Comparison of ENCODE assay signal across 15 cellular contexts in genomic region chr3:114011059-114011797, GRCh38. TPM values are rescaled to one million over a fixed set of nuclear protein-coding genes. Genes with fewer than 3 reads are reported as not detected.
DNase-seq lines count a peak whose midpoint lies in the region; ATAC-seq, FAIRE-seq and TF ChIP-seq lines count a peak whose summit lies in the region.
"Had no signal": no experiment of that assay in that cellular context is flagged by ENCODE, and none has a peak within 500 bp of the region (broad histone marks: within the 10 kb centered on the region; RNA-seq: fewer than 3 reads in every experiment).

No MANE protein-coding gene starts in this region.

- H3K4me3 ChIP-seq in GM12878: no peak overlapping the region
- no peak overlapping the region for H3K4me3 ChIP-seq in MG63

- TF ChIP-seq POLR2A in GM12878 (IDR thresholded peaks at IDR 0.05; ENCODE audit: low read depth, low read length): no peak

- TF ChIP-seq RAD21 in GM12878 (IDR thresholded peaks at IDR 0.05; ENCODE audit: insufficient read depth, low read depth, low read length): no peak

- in situ Hi-C loops in GM12878 (cut with MboI): no loop called here

- TF ChIP-seq CTCF in GM12878 (IDR thresholded peaks at IDR 0.05 in 2 of 3, conservative IDR thresholded peaks at IDR 0.05 in 1 of 3; ENCODE audit: control insufficient read depth in 2 of 3, extremely low read depth in 1 of 3, insufficient read depth in 1 of 3, low read depth in 3 of 3, low read length in 3 of 3): no peak

- H3K36me3 ChIP-seq in GM12878 (ENCODE audit: control insufficient read depth in 2 of 2, insufficient read depth in 2 of 2, low read length in 1 of 2): no peaks in the 10 kb centered on the region
- no peaks in the 10 kb centered on the region for H3K36me3 ChIP-seq in MG63

- DNase-seq in GM12878 (ENCODE audit: low read depth, low spot score) (no peak), inferior parietal cortex (ENCODE audit: extremely low spot score) (no peak), mucosa of gallbladder (ENCODE audit: low spot score) (no peak), MG63 (no peak)
- DNase-seq: activated CD4-positive, alpha-beta T cell treated with anti-CD3 and anti-CD28 coated beads, Interleukin-2, amount 50 U/mL, for 48 hours; activated effector memory CD4-positive, alpha-beta T cell treated with anti-CD3 and anti-CD28 coated beads, Interleukin-2, amount 50 U/mL, for 16 hours; DMS53; GOT3; KG1; NCI-H524; right cardiac atrium had no signal

- SMC1A ChIA-PET in GM12878 (lab: Charles Lee; ENCODE audit: uncharacterized antibody, unreplicated experiment): interaction anchor here (0.8 to 1.6 kb wide), 3 partner anchors 10 to 105 kb away, joined by 3 read pairs; no protein-coding TSS in a partner anchor

- no peak overlapping the region for H3K4me2 ChIP-seq in GM12878 (ENCODE audit: control insufficient read depth, insufficient read depth)

- H2AFZ ChIP-seq in GM12878 (ENCODE audit: control insufficient read depth, low read depth, low read length): no peak overlapping the region

- WGBS in GM12878 (ENCODE audit: insufficient coverage, insufficient replicate concordance, low lambda C conversion rate, missing lambda C conversion rate): 49% methylated on average over 2 of the region's 2 CpGs

- no peaks in the 10 kb centered on the region for H3K79me2 ChIP-seq in GM12878 (ENCODE audit: control insufficient read depth, insufficient read depth, low read length)

- H3K27ac ChIP-seq in GM12878 (ENCODE audit: control insufficient read depth, insufficient read depth): no peak overlapping the region
- H3K27ac ChIP-seq: RWPE1 had no signal

- H3K9me3 ChIP-seq in GM12878 (replicated peaks; ENCODE audit: control insufficient read depth, insufficient read depth, low read length) (no peaks in the 10 kb centered on the region; the same call in 2 of the 3 replicates), MG63 (no peaks in the 10 kb centered on the region)

- RAD21 ChIA-PET in GM12878 (lab: Charles Lee; ENCODE audit: unreplicated experiment): no interaction called here

- no peak overlapping the region for H3K9ac ChIP-seq in GM12878 (ENCODE audit: control insufficient read depth, insufficient read depth, low read length)

- H3K27me3 ChIP-seq in GM12878 (replicated peaks in 1 of 2; ENCODE audit: control insufficient read depth in 2 of 2, insufficient read depth in 2 of 2, low read length in 1 of 2): no peaks in the 10 kb centered on the region
- H3K27me3 ChIP-seq in MG63: no peaks in the 10 kb centered on the region

- ATAC-seq in GM18519 (IDR thresholded peaks at IDR 0.05; ENCODE audit: low FRiP score, unreplicated experiment): peak; percentile 70
- peak; percentile 84 for ATAC-seq in GM21529 (IDR thresholded peaks at IDR 0.05; ENCODE audit: unreplicated experiment)
- ATAC-seq in HG03135 (IDR thresholded peaks at IDR 0.05; ENCODE audit: unreplicated experiment): peak; percentile 88
- ATAC-seq in GM12878: peak; percentile 74
- ATAC-seq: right cardiac atrium had no signal

- no TSS peak for BruUV-seq in GM12878 (replicated peaks; lab: Mats Ljungman, UMichigan)

- H4K20me1 ChIP-seq in GM12878 (ENCODE audit: control insufficient read depth, insufficient read depth): no peaks in the 10 kb centered on the region

- TF ChIP-seq EP300 in GM12878 (IDR thresholded peaks at IDR 0.05; ENCODE audit: borderline replicate concordance in 1 of 2, control insufficient read depth in 1 of 2, low read depth in 2 of 2, low read length in 2 of 2): no peak

- intact Hi-C loops in GM12878 (cut with micrococcal nuclease; ENCODE audit: unreplicated experiment): no loop called here

- FAIRE-seq in GM12878 (lab: Jason Lieb, UNC): peak; percentile 38

- no peaks in the 10 kb centered on the region for H3K4me1 ChIP-seq in GM12878 (ENCODE audit: control insufficient read depth, insufficient read depth, low read length)

- POLR2A ChIA-PET in GM12878 (lab: Charles Lee): no interaction called here

- CTCF ChIA-PET in GM12878 (lab: Yijun Ruan, JAX): interaction anchor here (0.8 to 1.4 kb wide), 3 partner anchors 14 to 167 kb away, joined by 3 read pairs; no protein-coding TSS in a partner anchor

TF ChIP-seq in GM12878, 131 proteins besides CTCF, POLR2A, EP300 and RAD21:
- TF ChIP-seq SPI1 (IDR thresholded peaks at IDR 0.05; ENCODE audit: borderline replicate concordance, insufficient read depth, low read depth, low read length) (peak; percentile 89), ATF7 (IDR thresholded peaks at IDR 0.05; ENCODE audit: low read depth) (0 out of 2 replicates have a peak, but pooled peaks have one; percentile 8), ESRRA (IDR thresholded peaks at IDR 0.05; ENCODE audit: low read length) (no peak)

RNA-seq across cellular contexts. Expression of gene CCDC191, which starts 45.1 kb away (rescaled TPM):
- 19.0 and 19.3 TPM in 2 replicates for total RNA-seq in GM12878 (2013; cell fraction: nucleolus; rRNA removed)
- total RNA-seq in GM12878 (2014; rRNA removed) (1.4 and 2.2 TPM in 2 replicates), GM12878 (2014; rRNA removed; fragmentation: Illumina TruSeq; extraction: Trizol) (2.5 and 2.9 TPM in 2 replicates), GM12878 (2021) (1.5 and 1.7 TPM in 2 replicates), mucosa of gallbladder (7.2 TPM)
- polyA plus RNA-seq in GM12878 (2011; ENCODE audit: low read depth): 1.9 TPM
- polyA plus RNA-seq in GM12878 (2011; rRNA removed) (2.4 and 4.5 TPM in 2 replicates), GM12878 (2014; fragmentation: Illumina TruSeq; extraction: Trizol) (2.6 and 4.0 TPM in 2 replicates), GM12878 (2014; fragmentation: Nextera tagmentation; extraction: Ambion mirVana) (1 to 10 TPM; 1.3 to 1.6 TPM), GM12878 (2014; rRNA removed) (1.7 and 2.2 TPM in 2 replicates), GM12878 (2016; fragmentation: Nextera tagmentation; extraction: Ambion mirVana) (1 to 10 TPM; 1.2 to 1.7 TPM)
- polyA plus RNA-seq in GM12878 (2011; cell fraction: cytosol; rRNA removed): 0.84 and 0.96 TPM in 2 replicates
- 4.7 and 5.9 TPM in 2 replicates for polyA plus RNA-seq in GM12878 (2011; cell fraction: nucleus; rRNA removed)
- polyA plus RNA-seq in GM12878 (2012): 2.9 and 3.3 TPM in 2 replicates
- polyA minus RNA-seq in GM12878 (2011; rRNA and poly(A)+ RNA removed): 0.77 and 2.0 TPM in 2 replicates
- polyA minus RNA-seq in GM12878 (2011; cell fraction: cytosol; rRNA and poly(A)+ RNA removed): 0.67 and 0.83 TPM in 2 replicates
- 2.2 and 2.6 TPM in 2 replicates for polyA minus RNA-seq in GM12878 (2011; cell fraction: nucleus; rRNA and poly(A)+ RNA removed)
- total RNA-seq in MG63 (2014; rRNA removed; shearing (Covaris generic); ENCODE audit: low replicate concordance): 0.20 and 1.5 TPM in 2 replicates

RNA-seq across cellular contexts. Expression of gene QTRT2, which starts 45.3 kb away (rescaled TPM):
- total RNA-seq in GM12878 (2013; cell fraction: nucleolus; rRNA removed): 101 and 102 TPM in 2 replicates
- 32.6 and 41.9 TPM in 2 replicates for total RNA-seq in GM12878 (2014; rRNA removed)
- total RNA-seq in GM12878 (2014; rRNA removed; fragmentation: Illumina TruSeq; extraction: Trizol): 40.8 and 42.3 TPM in 2 replicates
- total RNA-seq in GM12878 (2021): 31.6 and 33.9 TPM in 2 replicates
- polyA plus RNA-seq in GM12878 (2011; ENCODE audit: low read depth): 9.3 TPM
- 21.4 and 28.6 TPM in 2 replicates for polyA plus RNA-seq in GM12878 (2011; rRNA removed)
- 12.2 and 12.8 TPM in 2 replicates for polyA plus RNA-seq in GM12878 (2011; cell fraction: cytosol; rRNA removed)
- 15.1 and 15.6 TPM in 2 replicates for polyA plus RNA-seq in GM12878 (2011; cell fraction: nucleus; rRNA removed)
- 10.3 and 11.2 TPM in 2 replicates for polyA plus RNA-seq in GM12878 (2012)
- polyA plus RNA-seq in GM12878 (2014; fragmentation: Illumina TruSeq; extraction: Trizol): 38.2 and 46.4 TPM in 2 replicates
- polyA plus RNA-seq in GM12878 (2014; fragmentation: Nextera tagmentation; extraction: Ambion mirVana): 10 to 100 TPM; 17.8 to 33.5 TPM
- 22.7 and 23.3 TPM in 2 replicates for polyA plus RNA-seq in GM12878 (2014; rRNA removed)
- polyA plus RNA-seq in GM12878 (2016; fragmentation: Nextera tagmentation; extraction: Ambion mirVana): 10 to 100 TPM; 20.9 to 24.7 TPM
- 22.7 and 29.2 TPM in 2 replicates for polyA minus RNA-seq in GM12878 (2011; rRNA and poly(A)+ RNA removed)
- 14.2 and 16.5 TPM in 2 replicates for polyA minus RNA-seq in GM12878 (2011; cell fraction: cytosol; rRNA and poly(A)+ RNA removed)
- 23.2 and 32.7 TPM in 2 replicates for polyA minus RNA-seq in GM12878 (2011; cell fraction: nucleus; rRNA and poly(A)+ RNA removed)
- 16.4 TPM for total RNA-seq in mucosa of gallbladder
- total RNA-seq in MG63 (2014; rRNA removed; shearing (Covaris generic); ENCODE audit: low replicate concordance): 21.8 and 74.9 TPM in 2 replicates
